Comparison of ENCODE assay signal across 8 cellular contexts in genomic region chr22:38201718-38202436, GRCh38. TPM values are rescaled to one million over a fixed set of nuclear protein-coding genes. Genes with fewer than 3 reads are reported as not detected.
DNase-seq lines count a peak whose midpoint lies in the region; ATAC-seq, FAIRE-seq and TF ChIP-seq lines count a peak whose summit lies in the region.

TSS of gene MAFF (plus strand) at chr22:38201994. CDS start at chr22:38213854, 11,860 bp downstream.

- peak; percentile 62 for ATAC-seq in HG03432 (IDR thresholded peaks at IDR 0.05; ENCODE audit: unreplicated experiment)
- peak; percentile 82 for ATAC-seq in HepG2

- peak within 1 kb of the TSS; percentile 90 for H3K27ac ChIP-seq in HepG2 (ENCODE audit: extremely low read length, insufficient read depth, low read length)

- H4K20me1 ChIP-seq in HepG2 (ENCODE audit: insufficient read depth, low read length), result peaks cover 41% of the 10 kb centered on the region; the same call in 1 of the 2 replicates

- peak; percentile 44 for FAIRE-seq in HepG2 (lab: Jason Lieb, UNC)

- no peaks in the 10 kb centered on the region for H3K9me3 ChIP-seq in HepG2 (ENCODE audit: low read length)

- peaks cover 51% of the 10 kb centered on the region for H3K4me1 ChIP-seq in HepG2 (ENCODE audit: insufficient read depth, low read length)

- H3K79me2 ChIP-seq in HepG2 (ENCODE audit: insufficient read depth, low read length), result peaks cover 44% of the 10 kb centered on the region

- intact Hi-C loops in HepG2 (cut with micrococcal nuclease; ENCODE audit: unreplicated experiment), result loop anchor here (2.0 to 5.0 kb wide), 2 partner anchors 15 to 90 kb away; partner anchors contain the start of gene BAIAP2L2

- BruUV-seq in HepG2 (replicated peaks; lab: Mats Ljungman, UMichigan), result TSS peak; percentile 63

- CTCF ChIA-PET in HepG2 (lab: Yijun Ruan, JAX; ENCODE audit: low intra/inter-chr PET ratio, low total read pairs), result no interaction called here

- TF ChIP-seq CTCF in AG09319 (IDR thresholded peaks at IDR 0.05; ENCODE audit: low read depth, low read length) (no peak), HepG2 (CRISPR knock-in tag; IDR thresholded peaks at IDR 0.05) (no peak)

- H3K27me3 ChIP-seq in HepG2 (ENCODE audit: control insufficient read depth in 1 of 2, insufficient read depth in 2 of 2, low read length in 2 of 2), result no peaks in the 10 kb centered on the region

- peak within 1 kb of the TSS; percentile 44 for H2AFZ ChIP-seq in HepG2 (ENCODE audit: low read length)

- peak within 1 kb of the TSS; percentile 78 to 88 (median 83) for H3K4me3 ChIP-seq in HepG2 (replicated peaks in 1 of 3; ENCODE audit: insufficient read depth in 1 of 3, low read depth in 2 of 3, low read length in 3 of 3)

- DNase-seq in AG09319 (ENCODE audit: extremely low read depth, low read depth) (peak; percentile 95), NCI-H748 (lab: John Stamatoyannopoulos, UW; ENCODE audit: unreplicated experiment) (peak; percentile 90), dermis blood vessel endothelial cell (peak; percentile 98), HepG2 (ENCODE audit: low spot score) (peak; percentile 92)
- DNase-seq in activated CD4-positive, alpha-beta T cell treated with anti-CD3 and anti-CD28 coated beads, Interleukin-2, amount 50 U/mL, for 48 hours, result peak; percentile 94 to 96
- DNase-seq in stimulated activated CD4-positive, alpha-beta T cell treated with anti-CD3 and anti-CD28 coated beads, Interleukin-2, amount 100 ng/mL, for 4 hours (ENCODE audit: low read depth), result peak; percentile 84

- no peak for TF ChIP-seq EP300 in HepG2 (IDR thresholded peaks at IDR 0.05; ENCODE audit: low read depth in 2 of 2, low read length in 2 of 2)
- no peak for TF ChIP-seq EP300 in HepG2 (CRISPR knock-in tag; IDR thresholded peaks at IDR 0.05; ENCODE audit: borderline replicate concordance)

- TF ChIP-seq POLR2A in GM18951 (IDR thresholded peaks at IDR 0.05; ENCODE audit: extremely low read depth, insufficient read depth, insufficient read length) (peak; percentile 52), HepG2 (IDR thresholded peaks at IDR 0.05; ENCODE audit: insufficient read depth in 1 of 2, low read depth in 2 of 2, low read length in 2 of 2) (peak; percentile 68 to 80)

- POLR2A ChIA-PET in HepG2 (lab: Yijun Ruan, JAX), result interaction anchor here (0.9 to 3.3 kb wide), 15 partner anchors 10 to 94 kb away, joined by 3 to 26 read pairs (median 4); partner anchors contain the start of genes BAIAP2L2 and PLA2G6

- under 1% methylated on average over 36 of the region's 85 CpGs for WGBS in HepG2 (ENCODE audit: low lambda C conversion rate)

- H3K36me3 ChIP-seq in HepG2 (replicated peaks in 1 of 2; ENCODE audit: control insufficient read depth in 1 of 2, insufficient read depth in 2 of 2, low read length in 2 of 2), result peaks cover 0 to 5% of the 10 kb centered on the region in 2 experiments; a peak in 2 of 5 replicates

- TF ChIP-seq RAD21 in HepG2 (CRISPR knock-in tag; IDR thresholded peaks at IDR 0.05), result 0 out of 2 replicates have a peak, but pooled peaks have one; percentile 30

- peak within 1 kb of the TSS; percentile 98 for H3K9ac ChIP-seq in HepG2 (ENCODE audit: insufficient read depth, low read depth, low read length)

- in situ Hi-C loops in GM18951 (cut with MboI; ENCODE audit: low sequenced_read_pairs, unreplicated experiment) (no loop called here), HepG2 (cut with HindIII; ENCODE audit: extremely low pct_ligation_motif_present, low pct_unique_long_range_greater_than_20kb) (loop anchor here (10.0 kb wide), 1 partner anchor 87 kb away; the partner anchor contains the start of gene BAIAP2L2)

- peak within 1 kb of the TSS; percentile 93 for H3K4me2 ChIP-seq in HepG2 (ENCODE audit: low read depth, low read length)

TF ChIP-seq in HepG2, 621 proteins besides CTCF, POLR2A, EP300 and RAD21 (continues in another document):
- TF ChIP-seq MXD4 (CRISPR knock-in tag; IDR thresholded peaks at IDR 0.05) (peak; percentile 27; the same call in 1 of the 2 replicates), NFE2L1 (CRISPR knock-in tag; IDR thresholded peaks at IDR 0.05; ENCODE audit: borderline replicate concordance) (no peak), KDM5B (CRISPR knock-in tag; IDR thresholded peaks at IDR 0.05; ENCODE audit: borderline replicate concordance) (peak; percentile 62; the same call in 1 of the 2 replicates), THYN1 (CRISPR knock-in tag; IDR thresholded peaks at IDR 0.05; ENCODE audit: borderline replicate concordance, low read depth) (no peak), MTF1 (CRISPR knock-in tag; IDR thresholded peaks at IDR 0.05) (no peak), CCDC6 (CRISPR knock-in tag; IDR thresholded peaks at IDR 0.05) (0 out of 2 replicates have a peak, but pooled peaks have one; percentile 11), DMAP1 (CRISPR knock-in tag; IDR thresholded peaks at IDR 0.05) (0 out of 2 replicates have a peak, but pooled peaks have one; percentile 30), ARHGAP35 (CRISPR knock-in tag; IDR thresholded peaks at IDR 0.05; ENCODE audit: borderline replicate concordance) (no peak), ARNT2 (CRISPR knock-in tag; IDR thresholded peaks at IDR 0.05; ENCODE audit: low read depth) (0 out of 2 replicates have a peak, but pooled peaks have one; percentile 29), MYC (CRISPR knock-in tag; IDR thresholded peaks at IDR 0.05; ENCODE audit: borderline replicate concordance) (no peak)
- TF ChIP-seq, protein P1, sequence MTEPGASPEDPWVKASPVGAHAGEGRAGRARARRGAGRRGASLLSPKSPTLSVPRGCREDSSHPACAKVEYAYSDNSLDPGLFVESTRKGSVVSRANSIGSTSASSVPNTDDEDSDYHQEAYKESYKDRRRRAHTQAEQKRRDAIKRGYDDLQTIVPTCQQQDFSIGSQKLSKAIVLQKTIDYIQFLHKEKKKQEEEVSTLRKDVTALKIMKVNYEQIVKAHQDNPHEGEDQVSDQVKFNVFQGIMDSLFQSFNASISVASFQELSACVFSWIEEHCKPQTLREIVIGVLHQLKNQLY (CRISPR knock-in tag; IDR thresholded peaks at IDR 0.05), result peak; percentile 44; the same call in 1 of the 2 replicates
- TF ChIP-seq, protein P2, sequence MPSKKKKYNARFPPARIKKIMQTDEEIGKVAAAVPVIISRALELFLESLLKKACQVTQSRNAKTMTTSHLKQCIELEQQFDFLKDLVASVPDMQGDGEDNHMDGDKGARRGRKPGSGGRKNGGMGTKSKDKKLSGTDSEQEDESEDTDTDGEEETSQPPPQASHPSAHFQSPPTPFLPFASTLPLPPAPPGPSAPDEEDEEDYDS (CRISPR knock-in tag; IDR thresholded peaks at IDR 0.05), result peak; percentile 89
- TF ChIP-seq, protein P3, sequence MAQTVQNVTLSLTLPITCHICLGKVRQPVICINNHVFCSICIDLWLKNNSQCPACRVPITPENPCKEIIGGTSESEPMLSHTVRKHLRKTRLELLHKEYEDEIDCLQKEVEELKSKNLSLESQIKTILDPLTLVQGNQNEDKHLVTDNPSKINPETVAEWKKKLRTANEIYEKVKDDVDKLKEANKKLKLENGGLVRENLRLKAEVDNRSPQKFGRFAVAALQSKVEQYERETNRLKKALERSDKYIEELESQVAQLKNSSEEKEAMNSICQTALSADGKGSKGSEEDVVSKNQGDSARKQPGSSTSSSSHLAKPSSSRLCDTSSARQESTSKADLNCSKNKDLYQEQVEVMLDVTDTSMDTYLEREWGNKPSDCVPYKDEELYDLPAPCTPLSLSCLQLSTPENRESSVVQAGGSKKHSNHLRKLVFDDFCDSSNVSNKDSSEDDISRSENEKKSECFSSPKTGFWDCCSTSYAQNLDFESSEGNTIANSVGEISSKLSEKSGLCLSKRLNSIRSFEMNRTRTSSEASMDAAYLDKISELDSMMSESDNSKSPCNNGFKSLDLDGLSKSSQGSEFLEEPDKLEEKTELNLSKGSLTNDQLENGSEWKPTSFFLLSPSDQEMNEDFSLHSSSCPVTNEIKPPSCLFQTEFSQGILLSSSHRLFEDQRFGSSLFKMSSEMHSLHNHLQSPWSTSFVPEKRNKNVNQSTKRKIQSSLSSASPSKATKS (CRISPR knock-in tag; IDR thresholded peaks at IDR 0.05), result no peak

RNA-seq across cellular contexts. Expression of gene MAFF, which starts in this region (rescaled TPM):
- total RNA-seq in dermis blood vessel endothelial cell, result 96.3 and 164 TPM in 2 replicates
- 3.1 and 5.4 TPM in 2 replicates for total RNA-seq in HepG2 (2016; rRNA removed; fragmentation: Illumina TruSeq; extraction: Trizol)
- total RNA-seq in HepG2 (2016; cell fraction: cytosol; rRNA removed; fragmentation: Illumina TruSeq; extraction: Trizol; ENCODE audit: low read depth), result 1.1 and 1.3 TPM in 2 replicates
- total RNA-seq in HepG2 (2016; cell fraction: insoluble cytoplasmic fraction; rRNA removed; fragmentation: Illumina TruSeq; extraction: Trizol), result 3.7 and 5.5 TPM in 2 replicates
- 2.3 and 2.5 TPM in 2 replicates for total RNA-seq in HepG2 (2016; cell fraction: membrane; rRNA removed; fragmentation: Illumina TruSeq; extraction: Trizol)
- 4.4 and 6.4 TPM in 2 replicates for total RNA-seq in HepG2 (2016; cell fraction: nucleus; rRNA removed; fragmentation: Illumina TruSeq; extraction: Trizol)
- 14.3 and 17.1 TPM in 2 replicates for polyA plus RNA-seq in HepG2 (2011; rRNA removed)
- polyA plus RNA-seq in HepG2 (2011; cell fraction: cytosol; rRNA removed), result 15.6 and 18.3 TPM in 2 replicates
- 15.7 and 16.6 TPM in 2 replicates for polyA plus RNA-seq in HepG2 (2011; cell fraction: nucleus; rRNA removed)
- polyA plus RNA-seq in HepG2 (2012), result 12.4 and 26.2 TPM in 2 replicates
- 0.70 and 0.71 TPM in 2 replicates for polyA plus RNA-seq in HepG2 (2016; cell fraction: cytosol; fragmentation: Illumina TruSeq; extraction: Trizol; ENCODE audit: low read depth)
- 3.5 and 3.7 TPM in 2 replicates for polyA plus RNA-seq in HepG2 (2016; cell fraction: insoluble cytoplasmic fraction; fragmentation: Illumina TruSeq; extraction: Trizol; ENCODE audit: low read depth)
- polyA plus RNA-seq in HepG2 (2016; cell fraction: membrane; fragmentation: Illumina TruSeq; extraction: Trizol; ENCODE audit: low read depth), result 1.2 and 1.9 TPM in 2 replicates
- 7.1 and 7.9 TPM in 2 replicates for polyA plus RNA-seq in HepG2 (2016; cell fraction: nucleus; fragmentation: Illumina TruSeq; extraction: Trizol; ENCODE audit: insufficient read depth, low read depth)
- 2.5 and 12.3 TPM in 2 replicates for polyA minus RNA-seq in HepG2 (2011; rRNA and poly(A)+ RNA removed; ENCODE audit: low replicate concordance)
- 11.3 and 12.8 TPM in 2 replicates for polyA minus RNA-seq in HepG2 (2011; cell fraction: cytosol; rRNA and poly(A)+ RNA removed)
- polyA minus RNA-seq in HepG2 (2011; cell fraction: nucleus; rRNA and poly(A)+ RNA removed), result 7.3 and 8.1 TPM in 2 replicates

Comparison
In these comparisons a context has a peak if more than half of its experiments do, and no peak if none do; other contexts are left out.
1. Peak in every context shown above with its lines: DNase-seq, ATAC-seq, H3K4me3 ChIP-seq and H3K27ac ChIP-seq.
2. RNA of gene MAFF (total RNA-seq): 96.3 to 164 TPM in dermis blood vessel endothelial cell; 1.1 to 6.4 TPM in HepG2; every median in the first group is over 10 times any median in the second.